8 cellular contexts compared by ENCODE assay signal in genomic region chr9:112971415-112971814, GRCh38. TPM values are rescaled to one million over a fixed set of nuclear protein-coding genes. Genes with fewer than 3 reads are reported as not detected.
A peak's percentile ranks its signal among the peaks of the same experiment; 100 is the strongest.
DNase-seq lines count a peak whose midpoint lies in the region; ATAC-seq and TF ChIP-seq lines count a peak whose summit lies in the region.

No MANE protein-coding gene starts in this region.

- H4K20me1 ChIP-seq in OCI-LY1 (ENCODE audit: insufficient read depth, low read length), result no peaks in the 10 kb centered on the region

- no peaks in the 10 kb centered on the region for H3F3A ChIP-seq in OCI-LY1 (ENCODE audit: insufficient read depth, low read length)

- 6 to 14% (median 13%) methylated on average over 5 of the region's 5 CpGs for WGBS in psoas muscle, 3 donors

- H2AFZ ChIP-seq in OCI-LY1 (ENCODE audit: low read length), result no peak overlapping the region

- no peaks in the 10 kb centered on the region for H3K79me2 ChIP-seq in OCI-LY1 (ENCODE audit: insufficient read depth, low read length)

- H3K4me3 ChIP-seq in AG10803 (ENCODE audit: low read length) (no peak overlapping the region), GM12865 (ENCODE audit: low read depth, low read length) (no peak overlapping the region), OCI-LY1 (ENCODE audit: low read depth, low read length, poor library complexity, severe bottlenecking) (no peak overlapping the region), fibroblast of the aortic adventitia (ENCODE audit: low read depth, low read length) (no peak overlapping the region), psoas muscle (no peak overlapping the region)
- H3K4me3 ChIP-seq in CD8-positive, alpha-beta memory T cell (ENCODE audit: low read length), result no peak overlapping the region

- H3K27me3 ChIP-seq in OCI-LY1 (ENCODE audit: insufficient read depth, low read length), result no peaks in the 10 kb centered on the region
- H3K27me3 ChIP-seq in CD8-positive, alpha-beta memory T cell (ENCODE audit: insufficient read depth, low read length, poor library complexity, severe bottlenecking), result no peaks in the 10 kb centered on the region
- peaks cover 0 to 8% (median 0%) of the 10 kb centered on the region in 3 donors for H3K27me3 ChIP-seq in psoas muscle (ENCODE audit: insufficient read depth in 3 of 3, low read length in 2 of 3)

- H3K36me3 ChIP-seq in OCI-LY1 (ENCODE audit: insufficient read depth, low read length), result no peaks in the 10 kb centered on the region
- H3K36me3 ChIP-seq in CD8-positive, alpha-beta memory T cell (ENCODE audit: insufficient read depth, low read length), result no peaks in the 10 kb centered on the region
- no peaks in the 10 kb centered on the region for H3K36me3 ChIP-seq in psoas muscle (ENCODE audit: insufficient read depth in 1 of 2, low read depth in 1 of 2)

- CTCF ChIA-PET in CD8-positive, alpha-beta memory T cell (lab: Charles Lee), result no interaction called here

- peaks cover 11 to 24% of the 10 kb centered on the region in 2 donors for H3K27me3 Mint-ChIP-seq in CD8-positive, alpha-beta memory T cell

- H3K36me3 Mint-ChIP-seq in CD8-positive, alpha-beta memory T cell, result no peaks in the 10 kb centered on the region

- TF ChIP-seq CTCF in AG10803 (conservative IDR thresholded peaks at IDR 0.05; ENCODE audit: low read length), result peak; percentile 17; the same call in 1 of the 2 replicates
- peak; percentile 17 for TF ChIP-seq CTCF in GM12865 (IDR thresholded peaks at IDR 0.05; ENCODE audit: insufficient read depth, low read depth, low read length, missing control alignments)
- peak; percentile 66 for TF ChIP-seq CTCF in OCI-LY1 (IDR thresholded peaks at IDR 0.05; ENCODE audit: low read length)
- peak; percentile 14 for TF ChIP-seq CTCF in fibroblast of the aortic adventitia (IDR thresholded peaks at IDR 0.05; ENCODE audit: insufficient read depth, low read length)
- TF ChIP-seq CTCF in psoas muscle (IDR thresholded peaks at IDR 0.05), result no peak

- H3K4me1 Mint-ChIP-seq in CD8-positive, alpha-beta memory T cell, result no peaks in the 10 kb centered on the region

- POLR2A ChIA-PET in CD8-positive, alpha-beta memory T cell (lab: Charles Lee), result no interaction called here

- intact Hi-C loops in psoas muscle (cut with DNase I), result no loop called here

- H3K9me2 ChIP-seq in OCI-LY1 (ENCODE audit: low read depth, low read length), result no peaks in the 10 kb centered on the region

- H3K9me3 ChIP-seq in OCI-LY1 (ENCODE audit: low read length), result no peaks in the 10 kb centered on the region
- no peaks in the 10 kb centered on the region for H3K9me3 ChIP-seq in CD8-positive, alpha-beta memory T cell (ENCODE audit: low read length)
- no peaks in the 10 kb centered on the region for H3K9me3 ChIP-seq in psoas muscle

- no peak overlapping the region for H3K27ac Mint-ChIP-seq in CD8-positive, alpha-beta memory T cell

- no peak overlapping the region for H3K4me3 Mint-ChIP-seq in CD8-positive, alpha-beta memory T cell

- peak; percentile 1 for DNase-seq in AG10803 (ENCODE audit: low read depth)
- DNase-seq in GM12865 (ENCODE audit: low read depth), result peak; percentile 14
- peak; percentile 2 for DNase-seq in fibroblast of the aortic adventitia (ENCODE audit: low read depth)
- DNase-seq in CD8-positive, alpha-beta memory T cell, result no peak
- no peak for DNase-seq in psoas muscle
- no peak for DNase-seq in activated CD4-positive, CD25-positive, alpha-beta regulatory T cell treated with anti-CD3 and anti-CD28 coated beads, Interleukin-2, amount 50 U/mL, for 72 hours

- no peak for ATAC-seq in psoas muscle
- no peak for ATAC-seq in HG03354 (IDR thresholded peaks at IDR 0.05; ENCODE audit: poor library complexity, severe bottlenecking, unreplicated experiment)

- H3K4me2 ChIP-seq in OCI-LY1 (ENCODE audit: low read length), result no peak overlapping the region

- no peak overlapping the region for H3K27ac ChIP-seq in OCI-LY1 (ENCODE audit: low read depth, low read length, poor library complexity, severe bottlenecking)
- H3K27ac ChIP-seq in CD8-positive, alpha-beta memory T cell (ENCODE audit: low read depth, low read length), result no peak overlapping the region
- H3K27ac ChIP-seq in psoas muscle, result no peak overlapping the region

- no peak overlapping the region for H3K9ac ChIP-seq in OCI-LY1 (ENCODE audit: low read length)

- H3K4me1 ChIP-seq in OCI-LY1 (ENCODE audit: insufficient read depth, low read length, severe bottlenecking) (no peaks in the 10 kb centered on the region), psoas muscle (no peaks in the 10 kb centered on the region)
- no peaks in the 10 kb centered on the region for H3K4me1 ChIP-seq in CD8-positive, alpha-beta memory T cell (ENCODE audit: insufficient read depth, low read length)

- peaks cover 3 to 18% (median 7%) of the 10 kb centered on the region in 5 donors for H3K9me3 Mint-ChIP-seq in CD8-positive, alpha-beta memory T cell

RNA-seq across cellular contexts. Expression of gene ZNF883, which starts 40.6 kb away (rescaled TPM):
- total RNA-seq in fibroblast of the aortic adventitia (ENCODE audit: low replicate concordance) (4.3 and 4.4 TPM in 2 replicates), psoas muscle (under 1 TPM in 3 of 4 donors, not detected in 1; 0.34 to 0.66 (median 0.49) TPM)
- 1 to 10 TPM in 1 of 2 experiments, under 1 TPM in 1; 0.95 to 1.2 TPM for total RNA-seq in CD8-positive, alpha-beta memory T cell
- 0.97 TPM for polyA plus RNA-seq in CD8-positive, alpha-beta memory T cell
- polyA plus RNA-seq in psoas muscle, result 1 to 10 TPM in 1 of 3 donors, under 1 TPM in 2; 0.36 to 1.4 (median 0.62) TPM

Comparison
In these comparisons a context has a peak if more than half of its experiments do, and no peak if none do; other contexts are left out.
1. DNase-seq: peak in AG10803 (single experiment), GM12865 (single experiment) and fibroblast of the aortic adventitia (single experiment); none in CD8-positive, alpha-beta memory T cell (0 of 5), psoas muscle (0 of 2) and activated CD4-positive, CD25-positive, alpha-beta regulatory T cell treated with anti-CD3 and anti-CD28 coated beads, Interleukin-2, amount 50 U/mL, for 72 hours (single experiment).